In the genomic region with DNA sequence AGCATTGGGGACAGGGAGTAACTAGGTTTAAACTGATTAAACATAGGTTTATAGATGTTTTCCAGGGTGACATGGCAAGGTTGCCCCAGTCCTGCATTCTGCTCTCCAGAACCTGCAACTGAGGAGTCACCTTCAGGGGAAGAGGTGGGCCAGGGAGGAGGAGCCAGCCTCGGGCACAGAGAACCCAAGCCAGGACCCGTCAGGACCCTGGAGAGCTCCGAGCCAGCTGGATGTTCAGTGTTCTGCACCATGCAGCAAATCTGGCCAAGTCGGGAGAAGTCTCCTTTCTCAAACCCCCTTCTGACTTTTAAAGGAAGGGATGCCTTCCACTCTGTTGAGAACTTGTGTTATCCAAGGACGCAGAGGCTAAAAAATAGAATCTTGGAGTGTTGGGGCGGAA, we compare ENCODE assay signal across 9 cellular contexts.
A peak's percentile ranks its signal among the peaks of the same experiment; 100 is the strongest.
DNase-seq lines count a peak whose midpoint lies in the region; ATAC-seq and TF ChIP-seq lines count a peak whose summit lies in the region.
"Had no signal": no experiment of that assay in that cellular context is flagged by ENCODE, and none has a peak within 500 bp of the region (broad histone marks: within the 10 kb centered on the region; RNA-seq: fewer than 3 reads in every experiment).

No MANE protein-coding gene starts in this region.

- H3K4me1 Mint-ChIP-seq in H9 (peaks cover 0 to 9% of the 10 kb centered on the region in 2 experiments; a peak in 3 of 4 replicates), endodermal cell (no peaks in the 10 kb centered on the region)

- no peak overlapping the region for H2BK12ac ChIP-seq in H9 (ENCODE audit: insufficient read length, low read depth, low read length)

- WGBS in H9 (ENCODE audit: extremely low coverage, insufficient read length, low lambda C conversion rate), result no CpG with 5 or more reads among the region's 6 CpGs
- WGBS in endodermal cell (ENCODE audit: insufficient coverage in 1 of 2, insufficient read length in 1 of 2), 2 experiments, result 21 to 33% methylated on average over 3 to 6 of the region's 6 CpGs

- H3K4me1 ChIP-seq in H9 (ENCODE audit: insufficient read depth, low read length) (no peaks in the 10 kb centered on the region), endodermal cell (ENCODE audit: control insufficient read depth, insufficient read depth, low read length) (no peaks in the 10 kb centered on the region)

- no peak overlapping the region for H3K4ac ChIP-seq in H9 (ENCODE audit: low read depth, low read length)

- H3K27ac Mint-ChIP-seq in H9 (no peak overlapping the region), endodermal cell (no peak overlapping the region)
- H3K27ac Mint-ChIP-seq: brain had no signal

- H3K4me3 Mint-ChIP-seq in H9, result no peak overlapping the region
- no peak overlapping the region for H3K4me3 Mint-ChIP-seq in endodermal cell
- H3K4me3 Mint-ChIP-seq: brain had no signal

- no peak overlapping the region for H2AK5ac ChIP-seq in H9 (ENCODE audit: insufficient read length, low read length)

- no peak for TF ChIP-seq CTCF in H9 (conservative IDR thresholded peaks at IDR 0.05)
- no peak for TF ChIP-seq CTCF in endodermal cell (conservative IDR thresholded peaks at IDR 0.05)

- no peak overlapping the region for H3K23ac ChIP-seq in H9 (ENCODE audit: insufficient read length, low read depth, low read length)

- peaks cover 0 to 2% of the 10 kb centered on the region in 2 experiments; a peak in 1 of 5 replicates for H3K9me3 Mint-ChIP-seq in H9
- H3K9me3 Mint-ChIP-seq in endodermal cell, result no peaks in the 10 kb centered on the region

- no peak for ATAC-seq in HG02798 (IDR thresholded peaks at IDR 0.05; ENCODE audit: poor library complexity, unreplicated experiment)

- H3K36me3 Mint-ChIP-seq in H9 (ENCODE audit: insufficient read depth in 1 of 3, low read depth in 3 of 3) (no peaks in the 10 kb centered on the region), endodermal cell (ENCODE audit: low read depth) (no peaks in the 10 kb centered on the region)
- H3K36me3 Mint-ChIP-seq: brain had no signal

- no peaks in the 10 kb centered on the region for H3K23me2 ChIP-seq in H9 (ENCODE audit: insufficient read length, low read depth, low read length, poor library complexity, severe bottlenecking)

- H3K4me3 ChIP-seq in endodermal cell (ENCODE audit: low read length), result no peak overlapping the region

- no peaks in the 10 kb centered on the region for H3K79me1 ChIP-seq in H9 (ENCODE audit: insufficient read depth, low read depth, low read length, poor library complexity, severe bottlenecking)

- no peaks in the 10 kb centered on the region for H4K20me1 ChIP-seq in H9 (ENCODE audit: control insufficient read depth, insufficient read depth, insufficient read length)

- H3T11ph ChIP-seq in H9 (ENCODE audit: low read length), result no peak overlapping the region

- H4K5ac ChIP-seq in H9 (ENCODE audit: insufficient read length, low read depth, low read length), result no peak overlapping the region

- no peak overlapping the region for H2BK15ac ChIP-seq in H9 (ENCODE audit: low read depth, low read length)

- DNase-seq in H9 (peak; percentile 83), T-helper 9 cell (peak; percentile 22), endodermal cell (peak; percentile 97), retina (peak; percentile 56), cortex of kidney (lab: John Stamatoyannopoulos, UW) (no peak), NCI-H524 treated with DMSO at 0.1 percent for 48 hours (lab: John Stamatoyannopoulos, UW) (no peak), H4 (ENCODE audit: low spot score) (no peak)

- H3K4me2 ChIP-seq in H9 (ENCODE audit: insufficient read depth, insufficient read length, low read length), result no peak overlapping the region

- no peak overlapping the region for H3K27ac ChIP-seq in H9 (ENCODE audit: insufficient read length, low read depth, low read length)
- no peak overlapping the region for H3K27ac ChIP-seq in endodermal cell (ENCODE audit: low read depth, low read length)

- H3K56ac ChIP-seq in H9 (ENCODE audit: insufficient read length, low read depth, low read length), result no peak overlapping the region

- no peak overlapping the region for H3K18ac ChIP-seq in H9 (ENCODE audit: insufficient read length, low read depth, low read length)

- no peak overlapping the region for H4K8ac ChIP-seq in H9 (replicated peaks; ENCODE audit: insufficient read length, low read depth, low read length)

- no peaks in the 10 kb centered on the region for H3K36me3 ChIP-seq in endodermal cell (ENCODE audit: control insufficient read depth, insufficient read depth, low read length)

- no peak overlapping the region for H2BK20ac ChIP-seq in H9 (ENCODE audit: low read depth, low read length, poor library complexity, severe bottlenecking)

- no peaks in the 10 kb centered on the region for H3K79me2 ChIP-seq in H9 (ENCODE audit: insufficient read depth, low read length)

- no peak overlapping the region for H3K14ac ChIP-seq in H9 (ENCODE audit: insufficient read depth, low read length)

- H4K91ac ChIP-seq in H9 (ENCODE audit: insufficient read length, low read depth, low read length), result no peak overlapping the region

- H3K9ac ChIP-seq in H9 (ENCODE audit: extremely low read depth, insufficient read length, low read length) (no peak overlapping the region), endodermal cell (ENCODE audit: extremely low read depth, low read length, poor library complexity, severe bottlenecking) (no peak overlapping the region)

- no peak overlapping the region for H2BK5ac ChIP-seq in H9 (ENCODE audit: insufficient read length, low read length)

- H3K27me3 Mint-ChIP-seq in H9 (ENCODE audit: low read depth) (peaks cover 62% of the 10 kb centered on the region), endodermal cell (ENCODE audit: insufficient read depth) (peaks cover 20% of the 10 kb centered on the region)

- H3K27me3 ChIP-seq in H9 (ENCODE audit: insufficient read depth, low read length) (peaks cover 2% of the 10 kb centered on the region; the same call in 1 of the 2 replicates), endodermal cell (ENCODE audit: control insufficient read depth, insufficient read depth, low read length, poor library complexity, severe bottlenecking) (peaks cover 60% of the 10 kb centered on the region)

- H2BK120ac ChIP-seq in H9 (ENCODE audit: low read depth, low read length, poor library complexity, severe bottlenecking), result no peak overlapping the region

- H2AFZ ChIP-seq in H9 (ENCODE audit: low read length), result no peak overlapping the region

- no peaks in the 10 kb centered on the region for H3K9me3 ChIP-seq in H9 (ENCODE audit: control insufficient read depth, low read depth, low read length)
- no peaks in the 10 kb centered on the region for H3K9me3 ChIP-seq in endodermal cell (ENCODE audit: control insufficient read depth, low read length)

Comparison
In these comparisons a context has a peak if more than half of its experiments do, and no peak if none do; other contexts are left out.
1. DNase-seq: peak in H9 (single experiment), T-helper 9 cell (single experiment), endodermal cell (single experiment) and retina (single experiment); none in cortex of kidney (single experiment), NCI-H524 treated with DMSO at 0.1 percent for 48 hours (single experiment) and H4 (single experiment).